ENCODE assay signal across 22 cellular contexts in genomic region chr3:140655678-140656077, GRCh38. TPM values are rescaled to one million over a fixed set of nuclear protein-coding genes. Genes with fewer than 3 reads are reported as not detected.
DNase-seq lines count a peak whose midpoint lies in the region; ATAC-seq and TF ChIP-seq lines count a peak whose summit lies in the region.
"Had no signal": no experiment of that assay in that cellular context is flagged by ENCODE, and none has a peak within 500 bp of the region (broad histone marks: within the 10 kb centered on the region; RNA-seq: fewer than 3 reads in every experiment).

No MANE protein-coding gene starts in this region.

- H2BK12ac ChIP-seq in mesenchymal stem cell (ENCODE audit: low read length in 2 of 2) = no peak overlapping the region

- H2BK5ac ChIP-seq in mesenchymal stem cell (ENCODE audit: low read depth, low read length, poor library complexity, severe bottlenecking) = no peak overlapping the region

- H3K36me3 ChIP-seq in mesenchymal stem cell (ENCODE audit: control insufficient read depth in 1 of 2, insufficient read depth in 2 of 2, low read depth in 1 of 2, low read length in 2 of 2) (no peaks in the 10 kb centered on the region), tibial nerve (no peaks in the 10 kb centered on the region)
- H3K36me3 ChIP-seq: BE2C had no signal

- no peak overlapping the region for H3K14ac ChIP-seq in mesenchymal stem cell (ENCODE audit: low read length in 2 of 2)

- no peak overlapping the region for H2AFZ ChIP-seq in mesenchymal stem cell (ENCODE audit: low read depth, low read length)

- no peak overlapping the region for H3K9ac ChIP-seq in mesenchymal stem cell (ENCODE audit: low read length)

- peak; percentile 3 for DNase-seq in glomerular visceral epithelial cell (ENCODE audit: extremely low spot score)
- DNase-seq in mesenchymal stem cell = no peak
- DNase-seq in tibial nerve (ENCODE audit: low spot score in 2 of 2) = no peak
- DNase-seq in NCI-H748 (lab: John Stamatoyannopoulos, UW; ENCODE audit: unreplicated experiment) = no peak
- DNase-seq: BE2C; Caco-2; CD4-positive, alpha-beta T cell; GF-D8; H7; HFFc6; NCI-H1105; NCI-H1694; NCI-H2081 treated with DMSO at 0.1 percent for 48 hours; NCI-H774; Right ventricle myocardium superior had no signal

- no peak for TF ChIP-seq CTCF in tibial nerve (IDR thresholded peaks at IDR 0.05)

- H3K4me3 ChIP-seq in mesenchymal stem cell (ENCODE audit: insufficient read depth in 1 of 2, low read depth in 1 of 2, low read length in 2 of 2) = no peak overlapping the region
- no peak overlapping the region for H3K4me3 ChIP-seq in tibial nerve

- no peak overlapping the region for H2BK120ac ChIP-seq in mesenchymal stem cell (ENCODE audit: low read depth, low read length)

- peak; percentile 59 for ATAC-seq in GM18909 (IDR thresholded peaks at IDR 0.05; ENCODE audit: poor library complexity, unreplicated experiment)
- ATAC-seq in GM21825 (IDR thresholded peaks at IDR 0.05; ENCODE audit: unreplicated experiment) = peak; percentile 76
- peak; percentile 48 for ATAC-seq in HG03039 (IDR thresholded peaks at IDR 0.05; ENCODE audit: unreplicated experiment)
- ATAC-seq in HG02852 (IDR thresholded peaks at IDR 0.05; ENCODE audit: unreplicated experiment) = no peak

- peaks cover 6% of the 10 kb centered on the region for H3K9me3 ChIP-seq in mesenchymal stem cell (ENCODE audit: control insufficient read depth, low read length)
- H3K9me3 ChIP-seq in tibial nerve = peaks cover 0 to 18% (median 0%) of the 10 kb centered on the region in 4 donors
- H3K9me3 ChIP-seq: BE2C, Caco-2 had no signal

- no peak for TF ChIP-seq EP300 in tibial nerve (IDR thresholded peaks at IDR 0.05)

- no peak overlapping the region for H3K23ac ChIP-seq in mesenchymal stem cell (ENCODE audit: low read length in 2 of 2)

- H3K4ac ChIP-seq in mesenchymal stem cell (ENCODE audit: low read depth in 1 of 2, low read length in 2 of 2) = no peak overlapping the region

- TF ChIP-seq POLR2A in tibial nerve (IDR thresholded peaks at IDR 0.05) = no peak

- no peak overlapping the region for H2BK15ac ChIP-seq in mesenchymal stem cell (ENCODE audit: low read depth, poor library complexity, severe bottlenecking)

- WGBS in mesenchymal stem cell = 100% methylated on average over 1 of the region's 1 CpG
- 73 to 91% methylated on average over 1 of the region's 1 CpG for WGBS in tibial nerve, 2 donors

- no peak overlapping the region for H4K8ac ChIP-seq in mesenchymal stem cell (ENCODE audit: low read length)

- no peak overlapping the region for H3K27ac ChIP-seq in mesenchymal stem cell (ENCODE audit: low read length, poor library complexity, severe bottlenecking)
- H3K27ac ChIP-seq in tibial nerve = no peak overlapping the region

- H3K4me1 ChIP-seq in mesenchymal stem cell (ENCODE audit: control insufficient read depth, insufficient read depth, low read depth, low read length) = peaks cover 2% of the 10 kb centered on the region
- H3K4me1 ChIP-seq in tibial nerve = no peaks in the 10 kb centered on the region
- H3K4me1 ChIP-seq: BE2C, Caco-2 had no signal

- no peaks in the 10 kb centered on the region for H3K79me1 ChIP-seq in mesenchymal stem cell (replicated peaks; ENCODE audit: low read length, poor library complexity, severe bottlenecking)

- no peak overlapping the region for H4K91ac ChIP-seq in mesenchymal stem cell (ENCODE audit: low read length)

- no peak overlapping the region for H2AK5ac ChIP-seq in mesenchymal stem cell (ENCODE audit: low read length, severe bottlenecking)

- no peak overlapping the region for H3K4me2 ChIP-seq in mesenchymal stem cell (ENCODE audit: low read length, poor library complexity, severe bottlenecking)

- H3K27me3 ChIP-seq in mesenchymal stem cell (ENCODE audit: control insufficient read depth in 1 of 2, insufficient read depth in 1 of 2, low read length in 2 of 2) (no peaks in the 10 kb centered on the region), tibial nerve (no peaks in the 10 kb centered on the region)
- H3K27me3 ChIP-seq: BE2C had no signal

- H3K18ac ChIP-seq in mesenchymal stem cell (ENCODE audit: low read depth in 1 of 2, low read length in 2 of 2) = no peak overlapping the region

RNA-seq across cellular contexts. Expression of gene TRIM42, which starts 22.2 kb away (rescaled TPM):
- not detected for polyA plus RNA-seq in mesenchymal stem cell (2013, experiment 1 of 2)
- not detected for polyA plus RNA-seq in mesenchymal stem cell (2013, experiment 2 of 2)
- total RNA-seq in tibial nerve = not detected
- total RNA-seq: Caco-2; CD4-positive, alpha-beta T cell; H7; HFFc6; NCI-H460; OCI-LY7; Right ventricle myocardium superior; T-helper 2 cell treated with Interferon-gamma antibody and Interleukin-4, amounts not matched to agents 100 ng/mL and 5 ng/mL, for 36 hours had no signal
